In genomic region chr1:85576256-85576641, GRCh38 we compare ENCODE assay signal across 8 cellular contexts. TPM values are rescaled to one million over a fixed set of nuclear protein-coding genes. Genes with fewer than 3 reads are reported as not detected.
A peak's percentile ranks its signal among the peaks of the same experiment; 100 is the strongest.
DNase-seq lines count a peak whose midpoint lies in the region; ATAC-seq and TF ChIP-seq lines count a peak whose summit lies in the region.

No MANE protein-coding gene starts in this region.

- peaks cover 23% of the 10 kb centered on the region for H3K4me1 ChIP-seq in upper lobe of right lung

- in situ Hi-C loops in brain microvascular endothelial cell (cut with HindIII; ENCODE audit: low pct_ligation_motif_present, low sequenced_read_pairs), result no loop called here

- intact Hi-C loops in upper lobe of right lung (cut with DNase I), result no loop called here
- intact Hi-C loops in sciatic nerve (cut with DNase I), result no loop called here

- peaks cover 22% of the 10 kb centered on the region for H3K4me1 Mint-ChIP-seq in activated naive CD4-positive, alpha-beta T cell treated with anti-CD3 and anti-CD28 coated beads, Interleukin-2, amount 10 ng/mL, durations not matched to agents 7 days and 5 days
- H3K4me1 Mint-ChIP-seq in memory B cell, result peaks cover 24% of the 10 kb centered on the region

- no peak for TF ChIP-seq CTCF in brain microvascular endothelial cell (IDR thresholded peaks at IDR 0.05; ENCODE audit: low read depth, low read length, missing control alignments)
- no peak for TF ChIP-seq CTCF in upper lobe of right lung (IDR thresholded peaks at IDR 0.05)

- H3K36me3 ChIP-seq in brain microvascular endothelial cell (replicated peaks) (peaks cover 11% of the 10 kb centered on the region), upper lobe of right lung (no peaks in the 10 kb centered on the region)

- peak overlapping the region; percentile 69 for H3K4me3 Mint-ChIP-seq in activated naive CD4-positive, alpha-beta T cell treated with anti-CD3 and anti-CD28 coated beads, Interleukin-2, amount 10 ng/mL, durations not matched to agents 7 days and 5 days
- H3K4me3 Mint-ChIP-seq in memory B cell, result peak overlapping the region; percentile 71

- H3K27ac Mint-ChIP-seq in activated naive CD4-positive, alpha-beta T cell treated with anti-CD3 and anti-CD28 coated beads, Interleukin-2, amount 10 ng/mL, durations not matched to agents 7 days and 5 days, result peak overlapping the region; percentile 70
- no peak overlapping the region for H3K27ac Mint-ChIP-seq in memory B cell

- H3K27ac ChIP-seq in brain microvascular endothelial cell (peak overlapping the region; percentile 99), upper lobe of right lung (peak overlapping the region; percentile 95)

- CTCF ChIA-PET in activated naive CD4-positive, alpha-beta T cell treated with anti-CD3 and anti-CD28 coated beads, Interleukin-2, amount 10 ng/mL, durations not matched to agents 7 days and 5 days (lab: Charles Lee), result no interaction called here

- peak overlapping the region; percentile 84 for H3K4me3 ChIP-seq in brain microvascular endothelial cell (ENCODE audit: low read depth, low read length)
- H3K4me3 ChIP-seq in upper lobe of right lung, result peak overlapping the region; percentile 67

- DNase-seq in activated naive CD4-positive, alpha-beta T cell treated with anti-CD3 and anti-CD28 coated beads, Interleukin-2, amount 10 ng/mL, durations not matched to agents 7 days and 5 days, result no peak
- DNase-seq in activated naive CD4-positive, alpha-beta T cell treated with anti-CD3 and anti-CD28 coated beads, Interleukin-2, amount 50 U/mL, for 16 hours, result no peak
- DNase-seq in brain microvascular endothelial cell (no peak), memory B cell (ENCODE audit: low spot score in 2 of 2) (no peak), upper lobe of right lung (no peak), sciatic nerve (ENCODE audit: low spot score) (no peak), midbrain (lab: John Stamatoyannopoulos, UW) (no peak)

- H3K27me3 ChIP-seq in brain microvascular endothelial cell (replicated peaks), result no peaks in the 10 kb centered on the region
- no peaks in the 10 kb centered on the region for H3K27me3 ChIP-seq in upper lobe of right lung

- peaks cover 77% of the 10 kb centered on the region for H3K27me3 Mint-ChIP-seq in activated naive CD4-positive, alpha-beta T cell treated with anti-CD3 and anti-CD28 coated beads, Interleukin-2, amount 10 ng/mL, durations not matched to agents 7 days and 5 days
- peaks cover 31% of the 10 kb centered on the region for H3K27me3 Mint-ChIP-seq in memory B cell

- H3K9me3 ChIP-seq in upper lobe of right lung, result no peaks in the 10 kb centered on the region

- ATAC-seq in memory B cell (ENCODE audit: low read depth), result no peak
- no peak for ATAC-seq in upper lobe of right lung
- no peak for ATAC-seq in sciatic nerve
- no peak for ATAC-seq in GM19395 (IDR thresholded peaks at IDR 0.05; ENCODE audit: unreplicated experiment)

- H3K36me3 Mint-ChIP-seq in activated naive CD4-positive, alpha-beta T cell treated with anti-CD3 and anti-CD28 coated beads, Interleukin-2, amount 10 ng/mL, durations not matched to agents 7 days and 5 days, result no peaks in the 10 kb centered on the region
- peaks cover 2% of the 10 kb centered on the region for H3K36me3 Mint-ChIP-seq in memory B cell

- H3K9me3 Mint-ChIP-seq in activated naive CD4-positive, alpha-beta T cell treated with anti-CD3 and anti-CD28 coated beads, Interleukin-2, amount 10 ng/mL, durations not matched to agents 7 days and 5 days, result no peaks in the 10 kb centered on the region
- no peaks in the 10 kb centered on the region for H3K9me3 Mint-ChIP-seq in memory B cell

RNA-seq across cellular contexts. Expression of gene CCN1, which starts 4.3 kb away (rescaled TPM):
- total RNA-seq in upper lobe of right lung (120 TPM), sciatic nerve (137 TPM)
